ENCODE assay signal across 10 cellular contexts in the genomic region with DNA sequence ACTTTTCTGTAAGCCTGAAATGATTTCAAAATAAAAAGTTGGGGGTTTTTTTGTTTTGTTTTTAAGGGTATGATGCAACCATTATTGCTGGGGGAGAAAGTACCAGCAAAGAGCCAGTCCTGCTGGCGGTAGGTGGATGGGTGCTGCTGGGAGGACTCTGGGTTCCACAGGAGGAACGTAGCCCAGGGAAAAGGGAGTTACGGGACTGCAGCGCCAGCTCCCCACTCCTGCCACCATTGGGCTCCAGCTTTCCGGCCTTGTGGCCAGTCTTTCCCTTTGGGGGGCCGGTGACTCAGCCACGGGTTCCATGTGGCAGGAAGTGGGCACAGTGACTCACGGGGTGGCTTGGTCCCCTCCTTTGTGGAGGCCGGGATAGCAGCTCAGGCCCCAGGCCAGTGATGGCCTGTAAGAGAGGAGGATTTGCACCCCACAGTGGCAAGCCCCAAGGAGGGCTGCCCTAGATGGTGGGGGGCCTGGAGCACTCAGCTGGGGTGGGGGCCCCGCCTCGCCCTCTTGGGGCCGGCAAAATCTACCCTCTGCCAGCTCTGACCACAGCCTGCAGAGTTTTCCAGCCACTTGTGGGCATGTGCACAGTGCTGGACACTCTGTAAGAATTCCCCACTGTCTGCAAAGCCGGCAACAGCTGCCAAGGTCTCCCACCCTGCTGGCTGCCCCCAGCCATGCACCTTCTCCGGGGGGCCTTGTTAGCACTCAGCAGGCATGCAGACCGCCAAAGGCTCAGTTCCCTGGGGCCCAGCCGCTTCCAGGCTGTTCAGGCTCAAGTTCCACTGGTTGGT. TPM values are rescaled to one million over a fixed set of nuclear protein-coding genes. Genes with fewer than 3 reads are reported as not detected.
DNase-seq lines count a peak whose midpoint lies in the region; ATAC-seq and TF ChIP-seq lines count a peak whose summit lies in the region.
"Had no signal": no experiment of that assay in that cellular context is flagged by ENCODE, and none has a peak within 500 bp of the region (broad histone marks: within the 10 kb centered on the region; RNA-seq: fewer than 3 reads in every experiment).

No MANE protein-coding gene starts in this region.

- no peaks in the 10 kb centered on the region for H3K36me3 Mint-ChIP-seq in activated naive CD4-positive, alpha-beta T cell treated with anti-CD3 and anti-CD28 coated beads, Interleukin-2, amount 50 U/mL, for 24 hours
- H3K36me3 Mint-ChIP-seq in activated naive CD4-positive, alpha-beta T cell treated with anti-CD3 and anti-CD28 coated beads, Interleukin-2, amount 10 ng/mL, durations not matched to agents 7 days and 5 days: no peaks in the 10 kb centered on the region
- no peaks in the 10 kb centered on the region for H3K36me3 Mint-ChIP-seq in activated T-helper 2 cell treated with anti-CD3 and anti-CD28 coated beads, Interferon-gamma antibody, Interleukin-2, Interleukin-4, amounts not matched to agents 10 μg/mL and 5 μg/mL and 100 μg/mL, durations not matched to agents 14 hours and 24 hours and 36 hours (ENCODE audit: low read depth)

- no peaks in the 10 kb centered on the region for H3K36me3 ChIP-seq in tibial artery

- peaks cover 35% of the 10 kb centered on the region for H3K4me1 Mint-ChIP-seq in activated naive CD4-positive, alpha-beta T cell treated with anti-CD3 and anti-CD28 coated beads, Interleukin-2, amount 50 U/mL, for 24 hours
- H3K4me1 Mint-ChIP-seq in activated naive CD4-positive, alpha-beta T cell treated with anti-CD3 and anti-CD28 coated beads, Interleukin-2, amount 10 ng/mL, durations not matched to agents 7 days and 5 days: peaks cover 39% of the 10 kb centered on the region
- peaks cover 27% of the 10 kb centered on the region for H3K4me1 Mint-ChIP-seq in activated T-helper 2 cell treated with anti-CD3 and anti-CD28 coated beads, Interferon-gamma antibody, Interleukin-2, Interleukin-4, amounts not matched to agents 10 μg/mL and 5 μg/mL and 100 μg/mL, durations not matched to agents 14 hours and 24 hours and 36 hours (ENCODE audit: low read depth)

- no peaks in the 10 kb centered on the region for H3K27me3 ChIP-seq in tibial artery

- TF ChIP-seq CTCF in tibial artery (IDR thresholded peaks at IDR 0.05): no peak

- CTCF ChIA-PET in activated naive CD4-positive, alpha-beta T cell treated with anti-CD3 and anti-CD28 coated beads, Interleukin-2, amount 10 ng/mL, durations not matched to agents 7 days and 5 days (lab: Charles Lee): interaction anchor here (1.1 kb wide), 1 partner anchor 10 kb away, joined by 4 read pairs; no protein-coding TSS in a partner anchor

- peak overlapping the region; percentile 44 for H3K27ac Mint-ChIP-seq in activated naive CD4-positive, alpha-beta T cell treated with anti-CD3 and anti-CD28 coated beads, Interleukin-2, amount 50 U/mL, for 24 hours
- no peak overlapping the region for H3K27ac Mint-ChIP-seq in activated naive CD4-positive, alpha-beta T cell treated with anti-CD3 and anti-CD28 coated beads, Interleukin-2, amount 10 ng/mL, durations not matched to agents 7 days and 5 days
- no peak overlapping the region for H3K27ac Mint-ChIP-seq in activated T-helper 2 cell treated with anti-CD3 and anti-CD28 coated beads, Interferon-gamma antibody, Interleukin-2, Interleukin-4, amounts not matched to agents 10 μg/mL and 5 μg/mL and 100 μg/mL, durations not matched to agents 14 hours and 24 hours and 36 hours

- peak overlapping the region; percentile 41 to 44 for H3K27ac ChIP-seq in tibial artery

- peak; percentile 65 for ATAC-seq in SK-N-SH treated with all-trans-retinoic acid at 6 μM for 48 hours
- ATAC-seq in GM18517 (IDR thresholded peaks at IDR 0.05; ENCODE audit: unreplicated experiment): no peak
- ATAC-seq in esophagus mucosa: no peak

- peaks cover 0 to 22% (median 6%) of the 10 kb centered on the region in 4 donors for H3K4me1 ChIP-seq in tibial artery

- H3K4me3 ChIP-seq in tibial artery: no peak overlapping the region

- no peak overlapping the region for H3K4me3 Mint-ChIP-seq in activated naive CD4-positive, alpha-beta T cell treated with anti-CD3 and anti-CD28 coated beads, Interleukin-2, amount 50 U/mL, for 24 hours
- H3K4me3 Mint-ChIP-seq in activated naive CD4-positive, alpha-beta T cell treated with anti-CD3 and anti-CD28 coated beads, Interleukin-2, amount 10 ng/mL, durations not matched to agents 7 days and 5 days: no peak overlapping the region
- no peak overlapping the region for H3K4me3 Mint-ChIP-seq in activated T-helper 2 cell treated with anti-CD3 and anti-CD28 coated beads, Interferon-gamma antibody, Interleukin-2, Interleukin-4, amounts not matched to agents 10 μg/mL and 5 μg/mL and 100 μg/mL, durations not matched to agents 14 hours and 24 hours and 36 hours (ENCODE audit: low read depth)

- no peaks in the 10 kb centered on the region for H3K27me3 Mint-ChIP-seq in activated naive CD4-positive, alpha-beta T cell treated with anti-CD3 and anti-CD28 coated beads, Interleukin-2, amount 50 U/mL, for 24 hours
- peaks cover 12% of the 10 kb centered on the region for H3K27me3 Mint-ChIP-seq in activated naive CD4-positive, alpha-beta T cell treated with anti-CD3 and anti-CD28 coated beads, Interleukin-2, amount 10 ng/mL, durations not matched to agents 7 days and 5 days
- no peaks in the 10 kb centered on the region for H3K27me3 Mint-ChIP-seq in activated T-helper 2 cell treated with anti-CD3 and anti-CD28 coated beads, Interferon-gamma antibody, Interleukin-2, Interleukin-4, amounts not matched to agents 10 μg/mL and 5 μg/mL and 100 μg/mL, durations not matched to agents 14 hours and 24 hours and 36 hours (ENCODE audit: low read depth)

- intact Hi-C loops in tibial artery (cut with DNase I; ENCODE audit: low total_unique reads): no loop called here
- intact Hi-C loops in activated T-helper 2 cell treated with anti-CD3 and anti-CD28 coated beads, Interferon-gamma antibody, Interleukin-2, Interleukin-4, amounts not matched to agents 10 μg/mL and 5 μg/mL and 100 μg/mL, durations not matched to agents 14 hours and 24 hours and 36 hours (cut with micrococcal nuclease): no loop called here

- H3K9me3 Mint-ChIP-seq in activated naive CD4-positive, alpha-beta T cell treated with anti-CD3 and anti-CD28 coated beads, Interleukin-2, amount 50 U/mL, for 24 hours: no peaks in the 10 kb centered on the region
- no peaks in the 10 kb centered on the region for H3K9me3 Mint-ChIP-seq in activated naive CD4-positive, alpha-beta T cell treated with anti-CD3 and anti-CD28 coated beads, Interleukin-2, amount 10 ng/mL, durations not matched to agents 7 days and 5 days
- no peaks in the 10 kb centered on the region for H3K9me3 Mint-ChIP-seq in activated T-helper 2 cell treated with anti-CD3 and anti-CD28 coated beads, Interferon-gamma antibody, Interleukin-2, Interleukin-4, amounts not matched to agents 10 μg/mL and 5 μg/mL and 100 μg/mL, durations not matched to agents 14 hours and 24 hours and 36 hours

- DNase-seq in activated naive CD4-positive, alpha-beta T cell treated with anti-CD3 and anti-CD28 coated beads, Interleukin-2, amount 10 ng/mL, durations not matched to agents 7 days and 5 days: no peak
- DNase-seq in fibroblast of peridontal ligament (ENCODE audit: extremely low read depth): peak; percentile 71
- DNase-seq in tibial artery: no peak
- no peak for DNase-seq in activated T-helper 2 cell treated with anti-CD3 and anti-CD28 coated beads, Interferon-gamma antibody, Interleukin-2, Interleukin-4, amounts not matched to agents 10 μg/mL and 5 μg/mL and 100 μg/mL, durations not matched to agents 14 hours and 24 hours and 36 hours (ENCODE audit: low spot score)
- DNase-seq: DMS79 treated with DMSO at 0.1 percent for 48 hours, erythroblast had no signal

- no peaks in the 10 kb centered on the region for H3K9me3 ChIP-seq in tibial artery

TF ChIP-seq in SK-N-SH treated with all-trans-retinoic acid at 6 μM for 48 hours, 23 proteins besides CTCF, POLR2A, EP300 and RAD21 (continues in another document):
- TF ChIP-seq, protein P1, sequence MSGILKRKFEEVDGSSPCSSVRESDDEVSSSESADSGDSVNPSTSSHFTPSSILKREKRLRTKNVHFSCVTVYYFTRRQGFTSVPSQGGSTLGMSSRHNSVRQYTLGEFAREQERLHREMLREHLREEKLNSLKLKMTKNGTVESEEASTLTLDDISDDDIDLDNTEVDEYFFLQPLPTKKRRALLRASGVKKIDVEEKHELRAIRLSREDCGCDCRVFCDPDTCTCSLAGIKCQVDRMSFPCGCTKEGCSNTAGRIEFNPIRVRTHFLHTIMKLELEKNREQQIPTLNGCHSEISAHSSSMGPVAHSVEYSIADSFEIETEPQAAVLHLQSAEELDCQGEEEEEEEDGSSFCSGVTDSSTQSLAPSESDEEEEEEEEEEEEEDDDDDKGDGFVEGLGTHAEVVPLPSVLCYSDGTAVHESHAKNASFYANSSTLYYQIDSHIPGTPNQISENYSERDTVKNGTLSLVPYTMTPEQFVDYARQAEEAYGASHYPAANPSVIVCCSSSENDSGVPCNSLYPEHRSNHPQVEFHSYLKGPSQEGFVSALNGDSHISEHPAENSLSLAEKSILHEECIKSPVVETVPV (CRISPR knock-in tag; IDR thresholded peaks at IDR 0.05): no peak
- no peak for TF ChIP-seq ZNF70 (CRISPR knock-in tag; IDR thresholded peaks at IDR 0.05)

RNA-seq across cellular contexts. Expression of a gene that starts 30.4 kb away (rescaled TPM):
- total RNA-seq in activated T-helper 2 cell treated with anti-CD3 and anti-CD28 coated beads, Interferon-gamma antibody, Interleukin-2, Interleukin-4, amounts not matched to agents 10 μg/mL and 5 μg/mL and 100 μg/mL, durations not matched to agents 14 hours and 24 hours and 36 hours: 93.5 and 99.8 TPM in 2 replicates
- total RNA-seq in esophagus mucosa: 13.6 TPM

RNA-seq across cellular contexts. Expression of a gene that starts 49.0 kb away (rescaled TPM):
- 59.3 and 64.1 TPM in 2 replicates for total RNA-seq in activated T-helper 2 cell treated with anti-CD3 and anti-CD28 coated beads, Interferon-gamma antibody, Interleukin-2, Interleukin-4, amounts not matched to agents 10 μg/mL and 5 μg/mL and 100 μg/mL, durations not matched to agents 14 hours and 24 hours and 36 hours
- 15.9 TPM for total RNA-seq in esophagus mucosa
